Comparison of ENCODE assay signal across 1 cellular context in genomic region chr3:39124876-39125836, GRCh38.
TF ChIP-seq lines count a peak whose summit lies in the region.

No MANE protein-coding gene starts in this region.

TF ChIP-seq in GM23338, 12 proteins besides CTCF, POLR2A, EP300 and RAD21 (continued from another document):
- TF ChIP-seq ZNF462 (CRISPR knock-in tag; IDR thresholded peaks at IDR 0.05) (no peak), POLR2AphosphoS5 (IDR thresholded peaks at IDR 0.05; ENCODE audit: low read depth) (no peak)
TF ChIP-seq in GM23338: peak in this region for 0.
